Comparison of ENCODE assay signal across 14 cellular contexts in the genomic region with DNA sequence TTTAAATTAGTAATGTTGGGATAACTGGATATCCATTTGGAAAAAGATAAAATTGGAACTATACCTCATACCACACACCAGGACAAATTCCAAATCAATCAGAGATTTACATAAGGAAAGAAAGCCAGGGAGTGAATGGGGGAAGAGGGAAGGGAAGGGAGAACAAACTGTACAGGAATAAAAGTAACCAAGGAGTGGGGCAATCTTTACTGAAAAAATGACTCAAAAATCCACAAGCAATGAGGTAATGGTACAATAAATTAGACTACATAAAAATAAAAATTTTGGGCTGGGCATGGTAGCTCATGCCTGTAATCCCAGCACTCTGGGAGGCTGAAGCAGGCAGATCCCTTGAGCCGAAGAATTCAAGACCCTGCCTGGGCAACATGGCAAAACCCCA.
A peak's percentile ranks its signal among the peaks of the same experiment; 100 is the strongest.
DNase-seq lines count a peak whose midpoint lies in the region; ATAC-seq and TF ChIP-seq lines count a peak whose summit lies in the region.
"Had no signal": no experiment of that assay in that cellular context is flagged by ENCODE, and none has a peak within 500 bp of the region (broad histone marks: within the 10 kb centered on the region; RNA-seq: fewer than 3 reads in every experiment).

No MANE protein-coding gene starts in this region.

- peaks cover 4% of the 10 kb centered on the region for H3F3A ChIP-seq in PC-3 (ENCODE audit: low read length, unreplicated experiment)

- H3K4me2 ChIP-seq in osteoblast (ENCODE audit: insufficient read depth, low read length) (no peak overlapping the region), PC-3 (ENCODE audit: low read length) (no peak overlapping the region)
- H3K4me2 ChIP-seq: A549 had no signal

- DNase-seq in adipocyte (ENCODE audit: low read depth) (peak; percentile 51), coronary artery (ENCODE audit: low spot score) (no peak), osteoblast (ENCODE audit: insufficient read length, low spot score, missing footprints) (no peak), PC-3 (no peak), NCI-H146 treated with DMSO at 0.1 percent for 48 hours (lab: John Stamatoyannopoulos, UW; ENCODE audit: unreplicated experiment) (no peak)
- DNase-seq: CD8-positive, alpha-beta T cell; COR-L47; DND-41; GDM1; GM23248 had no signal

- H3K9me3 ChIP-seq in adipocyte (ENCODE audit: control insufficient read depth, low read length) (no peaks in the 10 kb centered on the region), osteoblast (ENCODE audit: low read depth, low read length) (no peaks in the 10 kb centered on the region), PC-3 (ENCODE audit: low read length) (no peaks in the 10 kb centered on the region)
- H3K9me3 ChIP-seq: A549 had no signal

- H3K79me2 ChIP-seq in osteoblast (ENCODE audit: insufficient read depth, low read length) = peaks cover 8% of the 10 kb centered on the region
- H3K79me2 ChIP-seq in PC-3 (ENCODE audit: low read length) = no peaks in the 10 kb centered on the region

- H3K27ac ChIP-seq in coronary artery = peak overlapping the region; percentile 34 to 42
- H3K27ac ChIP-seq in osteoblast (ENCODE audit: low read depth, low read length) = peak overlapping the region; percentile 41
- H3K27ac ChIP-seq in PC-3 (ENCODE audit: low read length) = no peak overlapping the region
- H3K27ac ChIP-seq: A549, GM23248, HL-60 had no signal

- TF ChIP-seq POLR2A in GM18505 (IDR thresholded peaks at IDR 0.05; ENCODE audit: borderline replicate concordance, extremely low read depth, insufficient read depth, insufficient read length) = no peak

- H4K20me1 ChIP-seq in osteoblast (ENCODE audit: insufficient read depth, low read length) (no peaks in the 10 kb centered on the region), PC-3 (ENCODE audit: low read length) (no peaks in the 10 kb centered on the region)

- POLR2A ChIA-PET in PC-3 (lab: Charles Lee; ENCODE audit: unreplicated experiment) = no interaction called here

- H3K9ac ChIP-seq in adipocyte (ENCODE audit: low read length) = peak overlapping the region; percentile 50
- H3K9ac ChIP-seq in PC-3 (ENCODE audit: low read length) = no peak overlapping the region
- H3K9ac ChIP-seq: GM23248 had no signal

- H3K36me3 ChIP-seq in adipocyte (ENCODE audit: control insufficient read depth, insufficient read depth, low read length, severe bottlenecking) (peaks cover 47% of the 10 kb centered on the region), osteoblast (ENCODE audit: insufficient read depth, low read length) (peaks cover 22% of the 10 kb centered on the region), PC-3 (ENCODE audit: low read depth, low read length) (peaks cover 8% of the 10 kb centered on the region; the same call in 1 of the 2 replicates)

- CTCF ChIA-PET in PC-3 (lab: Charles Lee) = no interaction called here

- intact Hi-C loops in PC-3 (cut with micrococcal nuclease) = no loop called here

- no peaks in the 10 kb centered on the region for H3K27me3 ChIP-seq in adipocyte (replicated peaks; ENCODE audit: control insufficient read depth, insufficient read depth, low read length)
- no peaks in the 10 kb centered on the region for H3K27me3 ChIP-seq in osteoblast (ENCODE audit: insufficient read depth, low read length)
- H3K27me3 ChIP-seq in PC-3 (ENCODE audit: low read length) = no peaks in the 10 kb centered on the region

- ATAC-seq in GM18505 (IDR thresholded peaks at IDR 0.05; ENCODE audit: unreplicated experiment) = no peak
- ATAC-seq in esophagus mucosa = no peak
- no peak for ATAC-seq in PC-3
- ATAC-seq: A549; CD8-positive, alpha-beta T cell had no signal

- H3K4me1 ChIP-seq in adipocyte (ENCODE audit: control insufficient read depth, insufficient read depth, low read length) = peaks cover 40% of the 10 kb centered on the region
- H3K4me1 ChIP-seq in osteoblast (ENCODE audit: insufficient read depth, low read length) = peaks cover 41% of the 10 kb centered on the region
- H3K4me1 ChIP-seq in PC-3 (ENCODE audit: insufficient read depth, low read length) = peaks cover 7% of the 10 kb centered on the region; the same call in 1 of the 2 replicates

- H2AFZ ChIP-seq in osteoblast (ENCODE audit: low read length) = no peak overlapping the region
- H2AFZ ChIP-seq in PC-3 (ENCODE audit: low read length) = no peak overlapping the region
- H2AFZ ChIP-seq: GM23248 had no signal

- BruUV-seq in PC-3 (replicated peaks; lab: Mats Ljungman, UMichigan) = no TSS peak

- H3K4me3 ChIP-seq in adipocyte (ENCODE audit: low read length) (no peak overlapping the region), coronary artery (no peak overlapping the region), osteoblast (ENCODE audit: insufficient read depth, low read length) (no peak overlapping the region), PC-3 (ENCODE audit: low read length) (no peak overlapping the region)
- H3K4me3 ChIP-seq: A549, GM23248 had no signal

- no peaks in the 10 kb centered on the region for H3K9me2 ChIP-seq in PC-3 (replicated peaks; ENCODE audit: low read length)

- TF ChIP-seq CTCF in coronary artery (IDR thresholded peaks at IDR 0.05) = no peak
- TF ChIP-seq CTCF in osteoblast (IDR thresholded peaks at IDR 0.05; ENCODE audit: extremely low read depth, low read depth, low read length) = no peak
- TF ChIP-seq CTCF in PC-3 (conservative IDR thresholded peaks at IDR 0.05; ENCODE audit: low read depth, low read length) = no peak
